In genomic region chr1:4021153-4021894, GRCh38 we compare ENCODE assay signal across 14 cellular contexts.
DNase-seq lines count a peak whose midpoint lies in the region; TF ChIP-seq lines count a peak whose summit lies in the region.
"Had no signal": no experiment of that assay in that cellular context is flagged by ENCODE, and none has a peak within 500 bp of the region (broad histone marks: within the 10 kb centered on the region; RNA-seq: fewer than 3 reads in every experiment).

No MANE protein-coding gene starts in this region.

- peak; percentile 43 for DNase-seq in activated effector memory CD4-positive, alpha-beta T cell treated with anti-CD3 and anti-CD28 coated beads, Interleukin-2, amount 50 U/mL, for 16 hours
- DNase-seq in activated effector memory CD4-positive, alpha-beta T cell treated with Interleukin-2 at 50 U/mL for 16 hours = no peak
- peak; percentile 88 for DNase-seq in esophagus muscularis mucosa (ENCODE audit: extremely low spot score)
- DNase-seq in osteocyte (ENCODE audit: extremely low spot score, unreplicated experiment) = peak; percentile 77
- DNase-seq in prostate gland (ENCODE audit: low spot score) = no peak
- no peak for DNase-seq in hypothalamus (lab: John Stamatoyannopoulos, UW)
- DNase-seq in stimulated activated CD4-positive, alpha-beta T cell treated with anti-CD3 and anti-CD28 coated beads, Interleukin-4, amount 100 ng/mL, for 4 hours = no peak
- DNase-seq: 8988T; AML-193; Caco-2; CD8-positive, alpha-beta memory T cell; GM23248 had no signal

- H3K4me1 ChIP-seq in esophagus muscularis mucosa (no peaks in the 10 kb centered on the region), prostate gland (replicated peaks) (no peaks in the 10 kb centered on the region)
- H3K4me1 ChIP-seq: Caco-2 had no signal

- no peaks in the 10 kb centered on the region for H3K36me3 ChIP-seq in esophagus muscularis mucosa
- H3K36me3 ChIP-seq in prostate gland = no peaks in the 10 kb centered on the region
- H3K36me3 ChIP-seq: BLaER1 had no signal

- intact Hi-C loops in esophagus muscularis mucosa (cut with DNase I) (no loop called here), prostate gland (cut with DNase I) (no loop called here)

- no peaks in the 10 kb centered on the region for H3K4me1 Mint-ChIP-seq in osteocyte (ENCODE audit: unreplicated experiment)

- H3K4me3 Mint-ChIP-seq in osteocyte (ENCODE audit: unreplicated experiment) = no peak overlapping the region
- H3K4me3 Mint-ChIP-seq: CD8-positive, alpha-beta memory T cell had no signal

- no peaks in the 10 kb centered on the region for H3K27me3 Mint-ChIP-seq in osteocyte (ENCODE audit: unreplicated experiment)

- peaks cover 14% of the 10 kb centered on the region for H3K9me3 Mint-ChIP-seq in osteocyte (ENCODE audit: unreplicated experiment)

- no peak for TF ChIP-seq POLR2A in esophagus muscularis mucosa (IDR thresholded peaks at IDR 0.05; ENCODE audit: low read depth)
- no peak for TF ChIP-seq POLR2A in prostate gland (IDR thresholded peaks at IDR 0.05)

- H3K27ac Mint-ChIP-seq in osteocyte (ENCODE audit: unreplicated experiment) = no peak overlapping the region
- H3K27ac Mint-ChIP-seq: CD8-positive, alpha-beta memory T cell had no signal

- H3K36me3 Mint-ChIP-seq in osteocyte (ENCODE audit: unreplicated experiment) = no peaks in the 10 kb centered on the region
- H3K36me3 Mint-ChIP-seq: CD8-positive, alpha-beta memory T cell had no signal

- H3K9me3 ChIP-seq in esophagus muscularis mucosa (no peaks in the 10 kb centered on the region), prostate gland (no peaks in the 10 kb centered on the region)
- H3K9me3 ChIP-seq: BLaER1, Caco-2 had no signal

- H3K27me3 ChIP-seq in esophagus muscularis mucosa (peaks cover 0 to 55% (median 0%) of the 10 kb centered on the region in 4 donors), prostate gland (replicated peaks; ENCODE audit: insufficient read depth) (peaks cover 6% of the 10 kb centered on the region)
- H3K27me3 ChIP-seq: BLaER1 had no signal

- no peak for TF ChIP-seq EP300 in esophagus muscularis mucosa (IDR thresholded peaks at IDR 0.05)

- H3K4me3 ChIP-seq in esophagus muscularis mucosa (no peak overlapping the region), prostate gland (no peak overlapping the region)
- H3K4me3 ChIP-seq: BLaER1, GM12878, GM23248 had no signal

- TF ChIP-seq CTCF in esophagus muscularis mucosa (IDR thresholded peaks at IDR 0.05) (no peak), osteocyte (IDR thresholded peaks at IDR 0.05) (no peak), prostate gland (IDR thresholded peaks at IDR 0.05) (no peak)

- H3K27ac ChIP-seq in esophagus muscularis mucosa (replicated peaks in 1 of 4) = no peak overlapping the region
- no peak overlapping the region for H3K27ac ChIP-seq in prostate gland
- H3K27ac ChIP-seq: BLaER1, GM23248 had no signal

- WGBS in esophagus muscularis mucosa = 71% methylated on average over 11 of the region's 16 CpGs
- 86% methylated on average over 16 of the region's 16 CpGs for WGBS in prostate gland

Comparison
In these comparisons a context has a peak if more than half of its experiments do, and no peak if none do; other contexts are left out.
1. DNase-seq: peak in activated effector memory CD4-positive, alpha-beta T cell treated with anti-CD3 and anti-CD28 coated beads, Interleukin-2, amount 50 U/mL, for 16 hours (single experiment), esophagus muscularis mucosa (single experiment) and osteocyte (single experiment); none in activated effector memory CD4-positive, alpha-beta T cell treated with Interleukin-2 at 50 U/mL for 16 hours (single experiment), prostate gland (single experiment), hypothalamus (0 of 51) and stimulated activated CD4-positive, alpha-beta T cell treated with anti-CD3 and anti-CD28 coated beads, Interleukin-4, amount 100 ng/mL, for 4 hours (0 of 2).